8 cellular contexts compared by ENCODE assay signal in genomic region chr2:11745613-11746375, GRCh38. TPM values are rescaled to one million over a fixed set of nuclear protein-coding genes. Genes with fewer than 3 reads are reported as not detected.
DNase-seq lines count a peak whose midpoint lies in the region; ATAC-seq and TF ChIP-seq lines count a peak whose summit lies in the region.

No MANE protein-coding gene starts in this region.

- intact Hi-C loops in natural killer cell (cut with micrococcal nuclease) = loop anchor here (1.0 to 5.0 kb wide), 2 partner anchors 30 to 53 kb away; no protein-coding TSS in a partner anchor

- peaks cover 71% of the 10 kb centered on the region for H3F3A ChIP-seq in MM.1S (ENCODE audit: insufficient read depth, low read length)

- H3K9me3 Mint-ChIP-seq in natural killer cell = no peaks in the 10 kb centered on the region

- peak overlapping the region; percentile 44; the same call in 1 of the 2 replicates for H2AFZ ChIP-seq in MM.1S (ENCODE audit: low read length)

- peaks cover 56 to 59% of the 10 kb centered on the region in 2 donors for H3K4me1 Mint-ChIP-seq in natural killer cell

- H3K9ac ChIP-seq in BLaER1 treated with 17β-estradiol and CSF1 and Interleukin-3, amounts not matched to agents 10 nM and 100 nM = peak overlapping the region; percentile 48 to 93 (median 89); a peak in 19 of 22 replicates
- H3K9ac ChIP-seq in MM.1S (ENCODE audit: low read length) = peak overlapping the region; percentile 77

- H3K9me2 ChIP-seq in MM.1S (replicated peaks; ENCODE audit: insufficient read depth, low read length) = no peaks in the 10 kb centered on the region

- no peaks in the 10 kb centered on the region for H3K27me3 ChIP-seq in BLaER1 treated with 17β-estradiol and CSF1 and Interleukin-3, amounts not matched to agents 10 nM and 100 nM
- no peaks in the 10 kb centered on the region for H3K27me3 ChIP-seq in MM.1S (replicated peaks; ENCODE audit: insufficient read depth, low read length)

- H3K4me3 ChIP-seq in BLaER1 treated with 17β-estradiol and CSF1 and Interleukin-3, amounts not matched to agents 10 nM and 100 nM = peak overlapping the region in 7 of 10 experiments; percentile 41 to 93 (median 76); a peak in 14 of 20 replicates
- peak overlapping the region; percentile 50 for H3K4me3 ChIP-seq in MM.1S (ENCODE audit: low read length)

- no peaks in the 10 kb centered on the region for H3K9me3 ChIP-seq in BLaER1 treated with 17β-estradiol and CSF1 and Interleukin-3, amounts not matched to agents 10 nM and 100 nM (replicated peaks in 1 of 11)
- H3K9me3 ChIP-seq in MM.1S (replicated peaks; ENCODE audit: insufficient read depth, low read length) = no peaks in the 10 kb centered on the region

- peak overlapping the region; percentile 72 to 97 (median 86) for H3K4me2 ChIP-seq in BLaER1 treated with 17β-estradiol and CSF1 and Interleukin-3, amounts not matched to agents 10 nM and 100 nM
- peak overlapping the region; percentile 82 for H3K4me2 ChIP-seq in MM.1S (ENCODE audit: low read depth, low read length)

- H3K27me3 Mint-ChIP-seq in natural killer cell (ENCODE audit: low read depth in 2 of 2) = no peaks in the 10 kb centered on the region

- peak overlapping the region; percentile 71 to 81 for H3K27ac Mint-ChIP-seq in natural killer cell

- H3K27ac ChIP-seq in BLaER1 treated with 17β-estradiol and CSF1 and Interleukin-3, amounts not matched to agents 10 nM and 100 nM = peak overlapping the region in 9 of 11 experiments; percentile 60 to 93 (median 79); a peak in 21 of 22 replicates
- H3K27ac ChIP-seq in MM.1S (ENCODE audit: low read length) (peak overlapping the region; percentile 97), cingulate gyrus (ENCODE audit: low read depth, low read length) (peak overlapping the region; percentile 77)

- DNase-seq in MM.1S (no peak), natural killer cell (no peak), SKM-1 (lab: John Stamatoyannopoulos, UW; ENCODE audit: unreplicated experiment) (no peak), NCI-H82 (lab: John Stamatoyannopoulos, UW) (no peak)

- H3K36me3 ChIP-seq in BLaER1 treated with 17β-estradiol and CSF1 and Interleukin-3, amounts not matched to agents 10 nM and 100 nM = no peaks in the 10 kb centered on the region
- no peaks in the 10 kb centered on the region for H3K36me3 ChIP-seq in MM.1S (replicated peaks; ENCODE audit: insufficient read depth, low read length)

- H3K36me3 Mint-ChIP-seq in natural killer cell = no peaks in the 10 kb centered on the region

- H3K4me1 ChIP-seq in BLaER1 treated with 17β-estradiol and CSF1 and Interleukin-3, amounts not matched to agents 10 nM and 100 nM = peaks cover 72 to 84% (median 76%) of the 10 kb centered on the region in 10 experiments
- H3K4me1 ChIP-seq in MM.1S (ENCODE audit: low read length) = peaks cover 44% of the 10 kb centered on the region

- TF ChIP-seq CTCF in MM.1S (IDR thresholded peaks at IDR 0.05; ENCODE audit: low read length) (no peak), natural killer cell (IDR thresholded peaks at IDR 0.05) (no peak)

- peaks cover 27 to 40% (median 33%) of the 10 kb centered on the region in 11 experiments; a peak in 21 of 22 replicates for H4K20me1 ChIP-seq in BLaER1 treated with 17β-estradiol and CSF1 and Interleukin-3, amounts not matched to agents 10 nM and 100 nM
- H4K20me1 ChIP-seq in MM.1S (ENCODE audit: insufficient read depth, low read length) = no peaks in the 10 kb centered on the region

- peak overlapping the region; percentile 77 for H3K4me3 Mint-ChIP-seq in natural killer cell

- peaks cover 56% of the 10 kb centered on the region for H3K79me2 ChIP-seq in MM.1S (ENCODE audit: low read length)

- ATAC-seq in natural killer cell (no peak), HG02678 (IDR thresholded peaks at IDR 0.05; ENCODE audit: unreplicated experiment) (no peak), GM18858 (IDR thresholded peaks at IDR 0.05; ENCODE audit: unreplicated experiment) (no peak)

RNA-seq across cellular contexts. Expression of gene LPIN1, which starts 0.6 kb away (rescaled TPM):
- 100 to 1,000 TPM in 2 of 3 donors, 10 to 100 TPM in 1; 95.0 to 122 (median 118) TPM for total RNA-seq in natural killer cell
